ENCODE assay signal across 11 cellular contexts in genomic region chr13:44719857-44720671, GRCh38.
DNase-seq lines count a peak whose midpoint lies in the region; ATAC-seq and TF ChIP-seq lines count a peak whose summit lies in the region.
"Had no signal": no experiment of that assay in that cellular context is flagged by ENCODE, and none has a peak within 500 bp of the region (broad histone marks: within the 10 kb centered on the region; RNA-seq: fewer than 3 reads in every experiment).

No MANE protein-coding gene starts in this region.

- H3K27me3 ChIP-seq in adipocyte (replicated peaks; ENCODE audit: control insufficient read depth, insufficient read depth, low read length), result no peaks in the 10 kb centered on the region
- H3K27me3 ChIP-seq in heart right ventricle, result no peaks in the 10 kb centered on the region
- no peaks in the 10 kb centered on the region for H3K27me3 ChIP-seq in skeletal muscle satellite cell (ENCODE audit: control insufficient read depth, insufficient read depth, low read length)
- H3K27me3 ChIP-seq: upper lobe of left lung had no signal

- peak overlapping the region in 9 of 10 donors; percentile 9 to 78 (median 61) for H3K27ac ChIP-seq in heart right ventricle

- H3K36me3 ChIP-seq in adipocyte (ENCODE audit: control insufficient read depth, insufficient read depth, low read length, severe bottlenecking) (no peaks in the 10 kb centered on the region), heart right ventricle (no peaks in the 10 kb centered on the region), skeletal muscle satellite cell (ENCODE audit: insufficient read depth, low read length) (no peaks in the 10 kb centered on the region)
- H3K36me3 ChIP-seq: upper lobe of left lung had no signal

- no peak for TF ChIP-seq CTCF in heart right ventricle (IDR thresholded peaks at IDR 0.05)

- DNase-seq in GM04503 (ENCODE audit: low read depth), result peak; percentile 87
- peak; percentile 76 for DNase-seq in adipocyte (ENCODE audit: low read depth)
- DNase-seq in heart right ventricle, result peak in 1 of 2 donors; percentile 28
- no peak for DNase-seq in NCI-H1694 treated with DMSO at 0.1 percent for 48 hours (lab: John Stamatoyannopoulos, UW)
- no peak for DNase-seq in activated CD4-positive, alpha-beta T cell treated with anti-CD3 and anti-CD28 coated beads for 4 hours
- DNase-seq: activated T-cell treated with anti-CD3 and anti-CD28 coated beads, Interleukin-2, amount 50 U/mL, for 72 hours; NK-92 treated with Interleukin-12 subunit alpha and Interleukin-12 subunit beta, amount 100 ng/mL, for 24 hours; upper lobe of left lung had no signal

- WGBS in heart right ventricle, 2 donors, result 66 to 72% methylated on average over 3 of the region's 3 CpGs

- H3K9ac ChIP-seq in adipocyte (ENCODE audit: low read length), result peak overlapping the region; percentile 77
- peak overlapping the region; percentile 38 for H3K9ac ChIP-seq in skeletal muscle satellite cell (ENCODE audit: low read depth, low read length)

- ATAC-seq in heart right ventricle (peak in 7 of 8 donors; percentile 12 to 90 (median 79)), HG03571 (IDR thresholded peaks at IDR 0.05; ENCODE audit: unreplicated experiment) (no peak), GM19324 (IDR thresholded peaks at IDR 0.05; ENCODE audit: low FRiP score, unreplicated experiment) (no peak)
- ATAC-seq: activated T-cell treated with anti-CD3 and anti-CD28 coated beads, Interleukin-2, amount 50 U/mL, for 72 hours had no signal

- peaks cover 10% of the 10 kb centered on the region for H3K9me3 ChIP-seq in adipocyte (ENCODE audit: control insufficient read depth, low read length)
- H3K9me3 ChIP-seq in heart right ventricle, result peaks cover 0 to 23% (median 3%) of the 10 kb centered on the region in 11 donors
- no peaks in the 10 kb centered on the region for H3K9me3 ChIP-seq in skeletal muscle satellite cell (replicated peaks; ENCODE audit: low read length)

- intact Hi-C loops in heart right ventricle (cut with DNase I), result no loop called here

- no peak overlapping the region for H3K4me2 ChIP-seq in skeletal muscle satellite cell (ENCODE audit: low read length)

- H3K4me3 ChIP-seq in adipocyte (ENCODE audit: low read length), result no peak overlapping the region
- no peak overlapping the region for H3K4me3 ChIP-seq in heart right ventricle
- no peak overlapping the region for H3K4me3 ChIP-seq in skeletal muscle satellite cell (ENCODE audit: low read length)
- H3K4me3 ChIP-seq: upper lobe of left lung had no signal

- H3K4me1 ChIP-seq in adipocyte (ENCODE audit: control insufficient read depth, insufficient read depth, low read length) (peaks cover 35% of the 10 kb centered on the region), heart right ventricle (peaks cover 0 to 30% (median 19%) of the 10 kb centered on the region in 9 donors), skeletal muscle satellite cell (ENCODE audit: control insufficient read depth, insufficient read depth, low read length) (peaks cover 25% of the 10 kb centered on the region)

Comparison
In these comparisons a context has a peak if more than half of its experiments do, and no peak if none do; other contexts are left out.
1. DNase-seq: peak in GM04503 (single experiment) and adipocyte (single experiment); none in NCI-H1694 treated with DMSO at 0.1 percent for 48 hours (single experiment) and activated CD4-positive, alpha-beta T cell treated with anti-CD3 and anti-CD28 coated beads for 4 hours (0 of 2).
2. ATAC-seq: peak in heart right ventricle (7 of 8); none in HG03571 (single experiment) and GM19324 (single experiment).